ENCODE assay signal across 1 cellular context in genomic region chr11:14418801-14419417, GRCh38.
TF ChIP-seq lines count a peak whose summit lies in the region.

No MANE protein-coding gene starts in this region.

TF ChIP-seq in GM23338, 12 proteins besides CTCF, POLR2A, EP300 and RAD21 (continued from another document):
- TF ChIP-seq POLR2AphosphoS5 (IDR thresholded peaks at IDR 0.05; ENCODE audit: low read depth) (no peak), NANOG (IDR thresholded peaks at IDR 0.05; ENCODE audit: borderline replicate concordance) (no peak), STAT1 (IDR thresholded peaks at IDR 0.05; ENCODE audit: unreplicated experiment) (no peak), ETS1 (IDR thresholded peaks at IDR 0.05) (no peak), CREB1 (CRISPR knock-in tag; IDR thresholded peaks at IDR 0.05; ENCODE audit: low read depth) (no peak), JUNB (IDR thresholded peaks at IDR 0.05; ENCODE audit: unreplicated experiment) (no peak), EZH2phosphoT487 (IDR thresholded peaks at IDR 0.05; ENCODE audit: unreplicated experiment) (no peak), ZNF114 (CRISPR knock-in tag; IDR thresholded peaks at IDR 0.05) (no peak), ZNF331 (CRISPR knock-in tag; IDR thresholded peaks at IDR 0.05; ENCODE audit: low read depth) (no peak)
- TF ChIP-seq, protein P1, sequence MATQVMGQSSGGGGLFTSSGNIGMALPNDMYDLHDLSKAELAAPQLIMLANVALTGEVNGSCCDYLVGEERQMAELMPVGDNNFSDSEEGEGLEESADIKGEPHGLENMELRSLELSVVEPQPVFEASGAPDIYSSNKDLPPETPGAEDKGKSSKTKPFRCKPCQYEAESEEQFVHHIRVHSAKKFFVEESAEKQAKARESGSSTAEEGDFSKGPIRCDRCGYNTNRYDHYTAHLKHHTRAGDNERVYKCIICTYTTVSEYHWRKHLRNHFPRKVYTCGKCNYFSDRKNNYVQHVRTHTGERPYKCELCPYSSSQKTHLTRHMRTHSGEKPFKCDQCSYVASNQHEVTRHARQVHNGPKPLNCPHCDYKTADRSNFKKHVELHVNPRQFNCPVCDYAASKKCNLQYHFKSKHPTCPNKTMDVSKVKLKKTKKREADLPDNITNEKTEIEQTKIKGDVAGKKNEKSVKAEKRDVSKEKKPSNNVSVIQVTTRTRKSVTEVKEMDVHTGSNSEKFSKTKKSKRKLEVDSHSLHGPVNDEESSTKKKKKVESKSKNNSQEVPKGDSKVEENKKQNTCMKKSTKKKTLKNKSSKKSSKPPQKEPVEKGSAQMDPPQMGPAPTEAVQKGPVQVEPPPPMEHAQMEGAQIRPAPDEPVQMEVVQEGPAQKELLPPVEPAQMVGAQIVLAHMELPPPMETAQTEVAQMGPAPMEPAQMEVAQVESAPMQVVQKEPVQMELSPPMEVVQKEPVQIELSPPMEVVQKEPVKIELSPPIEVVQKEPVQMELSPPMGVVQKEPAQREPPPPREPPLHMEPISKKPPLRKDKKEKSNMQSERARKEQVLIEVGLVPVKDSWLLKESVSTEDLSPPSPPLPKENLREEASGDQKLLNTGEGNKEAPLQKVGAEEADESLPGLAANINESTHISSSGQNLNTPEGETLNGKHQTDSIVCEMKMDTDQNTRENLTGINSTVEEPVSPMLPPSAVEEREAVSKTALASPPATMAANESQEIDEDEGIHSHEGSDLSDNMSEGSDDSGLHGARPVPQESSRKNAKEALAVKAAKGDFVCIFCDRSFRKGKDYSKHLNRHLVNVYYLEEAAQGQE (IDR thresholded peaks at IDR 0.05; ENCODE audit: unreplicated experiment): no peak
